ENCODE assay signal across 1 cellular context in the genomic region with DNA sequence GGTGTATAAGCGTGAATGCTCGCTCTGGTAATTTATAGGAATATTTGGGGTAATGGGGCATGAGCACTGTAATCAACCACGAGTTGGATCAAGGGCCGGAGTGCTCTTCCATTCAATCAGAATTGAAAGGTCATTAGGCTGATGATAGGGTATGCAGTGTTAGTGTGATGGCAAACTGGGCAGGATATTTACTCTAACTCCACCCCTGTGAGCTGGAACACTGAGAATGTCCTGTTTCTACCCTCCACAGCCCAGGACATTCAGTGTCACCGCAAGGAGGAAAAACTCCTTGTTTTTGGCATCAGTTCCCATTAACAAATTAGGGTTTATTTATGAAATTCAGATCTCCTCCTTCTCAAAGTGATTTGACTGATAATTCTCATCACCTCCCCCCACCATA.
TF ChIP-seq lines count a peak whose summit lies in the region.

No MANE protein-coding gene starts in this region.

TF ChIP-seq in H1, 55 proteins besides CTCF, POLR2A, EP300 and RAD21:
- TF ChIP-seq BCL11A (IDR thresholded peaks at IDR 0.05; ENCODE audit: low read depth in 2 of 2, low read length in 2 of 2) (no peak), GTF2F1 (IDR thresholded peaks at IDR 0.05; ENCODE audit: borderline replicate concordance, low read depth, low read length) (no peak), BRCA1 (IDR thresholded peaks at IDR 0.05; ENCODE audit: low read depth, low read length) (no peak), KDM5A (IDR thresholded peaks at IDR 0.05; ENCODE audit: low read length) (no peak), RFX5 (IDR thresholded peaks at IDR 0.05; ENCODE audit: borderline replicate concordance, low read depth, low read length) (no peak)
